In genomic region chr11:31422703-31423102, GRCh38 we compare ENCODE assay signal across 18 cellular contexts. TPM values are rescaled to one million over a fixed set of nuclear protein-coding genes. Genes with fewer than 3 reads are reported as not detected.
DNase-seq lines count a peak whose midpoint lies in the region; TF ChIP-seq lines count a peak whose summit lies in the region.
"Had no signal": no experiment of that assay in that cellular context is flagged by ENCODE, and none has a peak within 500 bp of the region (broad histone marks: within the 10 kb centered on the region; RNA-seq: fewer than 3 reads in every experiment).

No MANE protein-coding gene starts in this region.

- DNase-seq in COLO668 (lab: John Stamatoyannopoulos, UW; ENCODE audit: unreplicated experiment), result peak; percentile 7
- DNase-seq in NCI-H345 (lab: John Stamatoyannopoulos, UW), result peak; percentile 41
- DNase-seq in Calu3, result no peak
- DNase-seq in NCI-H2227 treated with DMSO at 0.1 percent for 48 hours (lab: John Stamatoyannopoulos, UW), result no peak
- DNase-seq in stimulated activated CD8-positive, alpha-beta memory T cell treated with anti-CD3 and anti-CD28 coated beads, Interleukin-4, amount 100 ng/mL, for 48 hours, result no peak
- DNase-seq in esophagus muscularis mucosa (ENCODE audit: extremely low spot score), result no peak
- DNase-seq: C1 segment of cervical spinal cord, Caco-2, DMS53, GM23248, NCI-H187, NCI-H226, NCI-H526 treated with DMSO at 0.1 percent for 48 hours, PC-9 had no signal

- H3K27me3 ChIP-seq in HUES48 (ENCODE audit: control insufficient read depth, insufficient read depth, low read length) (no peaks in the 10 kb centered on the region), ectodermal cell (ENCODE audit: control insufficient read depth, insufficient read depth, low read length, poor library complexity, severe bottlenecking) (no peaks in the 10 kb centered on the region), esophagus muscularis mucosa (no peaks in the 10 kb centered on the region)

- peak overlapping the region; percentile 84 for H3K27ac ChIP-seq in HUES48 (ENCODE audit: low read depth, low read length)
- H3K27ac ChIP-seq in ectodermal cell (ENCODE audit: insufficient read depth, low read depth, low read length, poor library complexity, severe bottlenecking), result peak overlapping the region; percentile 86
- H3K27ac ChIP-seq in esophagus muscularis mucosa (replicated peaks in 1 of 4), result no peak overlapping the region
- H3K27ac ChIP-seq: GM23248, HL-60, PC-9 had no signal

- H3K36me3 ChIP-seq in HUES48 (ENCODE audit: control insufficient read depth, insufficient read depth, low read length), result peaks cover 4% of the 10 kb centered on the region; the same call in 1 of the 2 replicates
- H3K36me3 ChIP-seq in ectodermal cell (ENCODE audit: control insufficient read depth, insufficient read depth, low read length), result peaks cover 3% of the 10 kb centered on the region
- H3K36me3 ChIP-seq in esophagus muscularis mucosa, result no peaks in the 10 kb centered on the region

- no peak for TF ChIP-seq POLR2A in esophagus muscularis mucosa (IDR thresholded peaks at IDR 0.05; ENCODE audit: low read depth)

- H3K4me3 Mint-ChIP-seq in Calu3 (ENCODE audit: low read depth, unreplicated experiment), result no peak overlapping the region

- H3K4me1 ChIP-seq in HUES48 (ENCODE audit: control insufficient read depth, insufficient read depth, low read length) (peaks cover 60% of the 10 kb centered on the region), ectodermal cell (ENCODE audit: control insufficient read depth, insufficient read depth, low read length) (peaks cover 45% of the 10 kb centered on the region), esophagus muscularis mucosa (no peaks in the 10 kb centered on the region)
- H3K4me1 ChIP-seq: Caco-2 had no signal

- intact Hi-C loops in Calu3 (cut with micrococcal nuclease; ENCODE audit: unreplicated experiment) (no loop called here), esophagus muscularis mucosa (cut with DNase I) (no loop called here)

- no peaks in the 10 kb centered on the region for H3K27me3 Mint-ChIP-seq in Calu3 (ENCODE audit: unreplicated experiment)

- 0 out of 2 replicates have a peak overlapping the region, but pooled peaks have one; percentile 3 for H3K4me3 ChIP-seq in HUES48 (ENCODE audit: low read depth, low read length)
- no peak overlapping the region for H3K4me3 ChIP-seq in ectodermal cell (ENCODE audit: insufficient read depth, low read depth, low read length)
- no peak overlapping the region for H3K4me3 ChIP-seq in esophagus muscularis mucosa
- H3K4me3 ChIP-seq: GM23248, PC-9 had no signal

- H3K9me3 Mint-ChIP-seq in Calu3 (ENCODE audit: low read depth, unreplicated experiment), result no peaks in the 10 kb centered on the region

- TF ChIP-seq CTCF in Calu3 (IDR thresholded peaks at IDR 0.05; ENCODE audit: unreplicated experiment), result no peak
- TF ChIP-seq CTCF in esophagus muscularis mucosa (IDR thresholded peaks at IDR 0.05), result no peak

- H3K9ac ChIP-seq in HUES48 (ENCODE audit: low read depth, low read length), result no peak overlapping the region
- H3K9ac ChIP-seq: GM23248 had no signal

- no peaks in the 10 kb centered on the region for H3K36me3 Mint-ChIP-seq in Calu3 (ENCODE audit: insufficient read depth, unreplicated experiment)

- no peaks in the 10 kb centered on the region for H3K4me1 Mint-ChIP-seq in Calu3 (ENCODE audit: low read depth, unreplicated experiment)

- no peak for TF ChIP-seq EP300 in esophagus muscularis mucosa (IDR thresholded peaks at IDR 0.05)

- 7 to 11% methylated on average over 1 of the region's 1 CpG for WGBS in ectodermal cell, 2 experiments
- WGBS in esophagus muscularis mucosa, result 96% methylated on average over 1 of the region's 1 CpG

- CTCF ChIA-PET in Calu3 (lab: Charles Lee), result no interaction called here

- no TSS peak for BruUV-seq in Calu3 (replicated peaks; lab: Mats Ljungman, UMichigan)

- H3K9me3 ChIP-seq in HUES48 (ENCODE audit: control insufficient read depth, insufficient read depth, low read length), result no peaks in the 10 kb centered on the region
- no peaks in the 10 kb centered on the region for H3K9me3 ChIP-seq in ectodermal cell (ENCODE audit: control insufficient read depth, low read length)
- no peaks in the 10 kb centered on the region for H3K9me3 ChIP-seq in esophagus muscularis mucosa
- H3K9me3 ChIP-seq: Caco-2 had no signal

- no peak overlapping the region for H3K27ac Mint-ChIP-seq in Calu3 (ENCODE audit: unreplicated experiment)

RNA-seq across cellular contexts. Expression of gene DNAJC24, which starts 53.0 kb away (rescaled TPM):
- 34.5 TPM for polyA plus RNA-seq in ectodermal cell (2013, experiment 1 of 4)
- 42.1 TPM for polyA plus RNA-seq in ectodermal cell (2013, experiment 2 of 4)
- polyA plus RNA-seq in ectodermal cell (2013, experiment 3 of 4), result 23.4 TPM
- polyA plus RNA-seq in ectodermal cell (2013, experiment 4 of 4), result 31.5 TPM
- total RNA-seq in Calu3 (2022) (14.9 and 17.9 TPM in 2 replicates), esophagus muscularis mucosa (10 to 100 TPM; 13.9 to 27.0 (median 15.2) TPM)

RNA-seq across cellular contexts. Expression of gene DCDC1, which starts 53.2 kb away (rescaled TPM):
- 3.1 TPM for polyA plus RNA-seq in ectodermal cell (2013, experiment 1 of 4)
- 3.0 TPM for polyA plus RNA-seq in ectodermal cell (2013, experiment 2 of 4)
- 2.2 TPM for polyA plus RNA-seq in ectodermal cell (2013, experiment 3 of 4)
- 3.0 TPM for polyA plus RNA-seq in ectodermal cell (2013, experiment 4 of 4)
- total RNA-seq in Calu3 (2022), result 0.68 TPM in 1 of 2 replicates, not detected in the other
- total RNA-seq in esophagus muscularis mucosa, result under 1 TPM in 1 of 4 donors, not detected in 3; 0.17 TPM
- total RNA-seq: Caco-2, GM23248, SK-MEL-5 had no signal
- polyA plus RNA-seq: GM23248 had no signal

Comparison
In these comparisons a context has a peak if more than half of its experiments do, and no peak if none do; other contexts are left out.
1. DNase-seq: peak in COLO668 (single experiment) and NCI-H345 (single experiment); none in Calu3 (single experiment), NCI-H2227 treated with DMSO at 0.1 percent for 48 hours (single experiment), stimulated activated CD8-positive, alpha-beta memory T cell treated with anti-CD3 and anti-CD28 coated beads, Interleukin-4, amount 100 ng/mL, for 48 hours (single experiment) and esophagus muscularis mucosa (single experiment).
2. H3K27ac ChIP-seq: peak in HUES48 (single experiment) and ectodermal cell (single experiment); none in esophagus muscularis mucosa (0 of 4).